10 cellular contexts compared by ENCODE assay signal in the genomic region with DNA sequence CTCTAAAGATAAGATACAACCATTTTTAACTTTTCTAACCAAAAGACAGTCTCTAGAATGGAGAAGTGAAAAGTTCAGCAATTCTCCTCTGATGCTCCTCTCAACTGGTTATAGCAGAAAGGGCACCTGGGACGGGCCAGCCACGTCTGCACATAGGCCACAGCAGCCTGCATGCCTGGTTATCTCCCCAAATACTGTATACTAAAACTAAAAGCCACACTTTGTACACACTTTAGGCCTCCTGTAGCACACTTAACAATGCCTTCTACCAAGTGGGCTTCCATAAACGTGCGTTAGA.
A peak's percentile ranks its signal among the peaks of the same experiment; 100 is the strongest.
DNase-seq lines count a peak whose midpoint lies in the region; ATAC-seq lines count a peak whose summit lies in the region.
"Had no signal": no experiment of that assay in that cellular context is flagged by ENCODE, and none has a peak within 500 bp of the region (broad histone marks: within the 10 kb centered on the region; RNA-seq: fewer than 3 reads in every experiment).

No MANE protein-coding gene starts in this region.

- H3K9me3 ChIP-seq in aorta (ENCODE audit: control insufficient read depth, low read length): no peaks in the 10 kb centered on the region

- H3K4me3 ChIP-seq in aorta (ENCODE audit: low read length in 2 of 2): no peak overlapping the region

- no peaks in the 10 kb centered on the region for H3K27me3 ChIP-seq in aorta (ENCODE audit: control insufficient read depth in 1 of 2, insufficient read depth in 2 of 2, low read length in 1 of 2)

- intact Hi-C loops in activated CD4-positive, alpha-beta T cell treated with anti-CD3 and anti-CD28 coated beads, Interleukin-2, amount 10 ng/mL, durations not matched to agents 24 days and 14 days (cut with micrococcal nuclease): loop anchor here (2.0 to 10.0 kb wide), 3 partner anchors 15 to 573 kb away; a partner anchor contains a TSS
- intact Hi-C loops in aorta (cut with DNase I): no loop called here

- H3K4me1 ChIP-seq in aorta (ENCODE audit: control insufficient read depth in 1 of 2, insufficient read depth in 2 of 2, low read length in 2 of 2): peaks cover 0 to 4% of the 10 kb centered on the region in 2 donors

- 48 to 49% methylated on average over 4 of the region's 4 CpGs for WGBS in aorta, 2 donors

- ATAC-seq in GM21825 (IDR thresholded peaks at IDR 0.05; ENCODE audit: unreplicated experiment): peak; percentile 70
- ATAC-seq in HG03521 (IDR thresholded peaks at IDR 0.05; ENCODE audit: unreplicated experiment): peak; percentile 75
- ATAC-seq in natural killer cell treated with Interleukin-12 subunit alpha and Interleukin-12 subunit beta and Interleukin-15 and Interleukin-18, amount 100 ng/mL, for 72 hours: no peak
- ATAC-seq in aorta (ENCODE audit: low FRiP score): no peak

- no peak for DNase-seq in activated CD4-positive, alpha-beta T cell treated with anti-CD3 and anti-CD28 coated beads, Interleukin-2, amount 10 ng/mL, durations not matched to agents 24 days and 14 days
- no peak for DNase-seq in activated CD4-positive, alpha-beta T cell treated with anti-CD3 and anti-CD28 coated beads, Interleukin-2, amount 50 U/mL, for 4 hours
- no peak for DNase-seq in natural killer cell treated with Interleukin-12 subunit alpha and Interleukin-12 subunit beta and Interleukin-15 and Interleukin-18, amount 100 ng/mL, for 72 hours (ENCODE audit: low spot score)
- no peak for DNase-seq in aorta
- no peak for DNase-seq in NCI-H345 treated with DMSO at 0.1 percent for 48 hours (lab: John Stamatoyannopoulos, UW; ENCODE audit: unreplicated experiment)
- DNase-seq in anterior cingulate cortex (lab: John Stamatoyannopoulos, UW): no peak
- DNase-seq: NCI-H187 treated with DMSO at 0.1 percent for 48 hours had no signal

- no peak overlapping the region for H3K4me3 Mint-ChIP-seq in activated CD4-positive, alpha-beta T cell treated with anti-CD3 and anti-CD28 coated beads, Interleukin-2, amount 10 ng/mL, durations not matched to agents 24 days and 14 days
- peak overlapping the region; percentile 20 for H3K4me3 Mint-ChIP-seq in natural killer cell treated with Interleukin-12 subunit alpha and Interleukin-12 subunit beta and Interleukin-15 and Interleukin-18, amount 100 ng/mL, for 72 hours

- H3K27ac ChIP-seq in aorta (ENCODE audit: low read depth in 1 of 2, low read length in 2 of 2): no peak overlapping the region
- H3K27ac ChIP-seq: VCaP had no signal

- peak overlapping the region; percentile 79 for H3K27ac Mint-ChIP-seq in activated CD4-positive, alpha-beta T cell treated with anti-CD3 and anti-CD28 coated beads, Interleukin-2, amount 10 ng/mL, durations not matched to agents 24 days and 14 days
- H3K27ac Mint-ChIP-seq in natural killer cell treated with Interleukin-12 subunit alpha and Interleukin-12 subunit beta and Interleukin-15 and Interleukin-18, amount 100 ng/mL, for 72 hours: peak overlapping the region; percentile 78 to 85

- H3K27me3 Mint-ChIP-seq in activated CD4-positive, alpha-beta T cell treated with anti-CD3 and anti-CD28 coated beads, Interleukin-2, amount 10 ng/mL, durations not matched to agents 24 days and 14 days: no peaks in the 10 kb centered on the region
- H3K27me3 Mint-ChIP-seq in natural killer cell treated with Interleukin-12 subunit alpha and Interleukin-12 subunit beta and Interleukin-15 and Interleukin-18, amount 100 ng/mL, for 72 hours: no peaks in the 10 kb centered on the region

- peaks cover 52% of the 10 kb centered on the region for H3K36me3 Mint-ChIP-seq in activated CD4-positive, alpha-beta T cell treated with anti-CD3 and anti-CD28 coated beads, Interleukin-2, amount 10 ng/mL, durations not matched to agents 24 days and 14 days (ENCODE audit: low read depth)
- peaks cover 31% of the 10 kb centered on the region for H3K36me3 Mint-ChIP-seq in natural killer cell treated with Interleukin-12 subunit alpha and Interleukin-12 subunit beta and Interleukin-15 and Interleukin-18, amount 100 ng/mL, for 72 hours

- peaks cover 0 to 2% of the 10 kb centered on the region in 2 donors for H3K36me3 ChIP-seq in aorta (ENCODE audit: control insufficient read depth in 1 of 2, insufficient read depth in 2 of 2, low read length in 1 of 2)

- peaks cover 70% of the 10 kb centered on the region for H3K4me1 Mint-ChIP-seq in activated CD4-positive, alpha-beta T cell treated with anti-CD3 and anti-CD28 coated beads, Interleukin-2, amount 10 ng/mL, durations not matched to agents 24 days and 14 days
- peaks cover 70 to 78% of the 10 kb centered on the region in 2 donors for H3K4me1 Mint-ChIP-seq in natural killer cell treated with Interleukin-12 subunit alpha and Interleukin-12 subunit beta and Interleukin-15 and Interleukin-18, amount 100 ng/mL, for 72 hours (ENCODE audit: low read depth in 2 of 2)

- peaks cover 8% of the 10 kb centered on the region for H3K9me3 Mint-ChIP-seq in activated CD4-positive, alpha-beta T cell treated with anti-CD3 and anti-CD28 coated beads, Interleukin-2, amount 10 ng/mL, durations not matched to agents 24 days and 14 days
- no peaks in the 10 kb centered on the region for H3K9me3 Mint-ChIP-seq in natural killer cell treated with Interleukin-12 subunit alpha and Interleukin-12 subunit beta and Interleukin-15 and Interleukin-18, amount 100 ng/mL, for 72 hours

Comparison
In these comparisons a context has a peak if more than half of its experiments do, and no peak if none do; other contexts are left out.
1. ATAC-seq: peak in GM21825 (single experiment) and HG03521 (single experiment); none in natural killer cell treated with Interleukin-12 subunit alpha and Interleukin-12 subunit beta and Interleukin-15 and Interleukin-18, amount 100 ng/mL, for 72 hours (0 of 2) and aorta (single experiment).